ENCODE assay signal across 9 cellular contexts in genomic region chr4:21949073-21949457, GRCh38. TPM values are rescaled to one million over a fixed set of nuclear protein-coding genes. Genes with fewer than 3 reads are reported as not detected.
DNase-seq lines count a peak whose midpoint lies in the region; TF ChIP-seq lines count a peak whose summit lies in the region.
"Had no signal": no experiment of that assay in that cellular context is flagged by ENCODE, and none has a peak within 500 bp of the region (broad histone marks: within the 10 kb centered on the region; RNA-seq: fewer than 3 reads in every experiment).

No MANE protein-coding gene starts in this region.

- H3K4me3 Mint-ChIP-seq in endothelial cell (ENCODE audit: unreplicated experiment) (peak overlapping the region; percentile 78), mesothelial cell of epicardium (peak overlapping the region; percentile 51)
- H3K4me3 Mint-ChIP-seq: dendritic cell treated with granulocyte-macrophage colony-stimulating factor and Interleukin-4, amounts not matched to agents 40 ng/mL and 50 ng/mL, for 4 days had no signal

- H3K9me3 ChIP-seq in cardiac muscle cell (ENCODE audit: low read depth), result no peaks in the 10 kb centered on the region
- H3K9me3 ChIP-seq in right atrium auricular region, result no peaks in the 10 kb centered on the region
- no peaks in the 10 kb centered on the region for H3K9me3 ChIP-seq in uterus

- no peaks in the 10 kb centered on the region for H3K9me3 Mint-ChIP-seq in endothelial cell (ENCODE audit: unreplicated experiment)
- no peaks in the 10 kb centered on the region for H3K9me3 Mint-ChIP-seq in mesothelial cell of epicardium
- H3K9me3 Mint-ChIP-seq: dendritic cell treated with granulocyte-macrophage colony-stimulating factor and Interleukin-4, amounts not matched to agents 40 ng/mL and 50 ng/mL, for 4 days had no signal

- H3K27me3 Mint-ChIP-seq in endothelial cell (ENCODE audit: unreplicated experiment) (peaks cover 13% of the 10 kb centered on the region), mesothelial cell of epicardium (ENCODE audit: low read depth) (peaks cover 85% of the 10 kb centered on the region)

- DNase-seq in cardiac muscle cell (ENCODE audit: low read depth in 1 of 2, low spot score in 1 of 2) (peak; percentile 17 to 28), right atrium auricular region (ENCODE audit: low spot score) (no peak), endothelial cell (ENCODE audit: low spot score) (peak; percentile 17), mesothelial cell of epicardium (ENCODE audit: low spot score in 2 of 2, unreplicated experiment in 2 of 2) (peak; percentile 23 to 44), uterus (peak; percentile 22 to 24), NCI-H69 (lab: John Stamatoyannopoulos, UW) (no peak), SW480 (ENCODE audit: low spot score) (no peak)
- DNase-seq in stimulated activated CD4-positive, alpha-beta T cell treated with anti-CD3 and anti-CD28 coated beads, Interleukin-4, amount 100 ng/mL, for 4 hours, result no peak

- no peak for TF ChIP-seq POLR2A in uterus (IDR thresholded peaks at IDR 0.05)

- no peak overlapping the region for H3K27ac Mint-ChIP-seq in endothelial cell (ENCODE audit: unreplicated experiment)
- no peak overlapping the region for H3K27ac Mint-ChIP-seq in mesothelial cell of epicardium
- H3K27ac Mint-ChIP-seq: dendritic cell treated with granulocyte-macrophage colony-stimulating factor and Interleukin-4, amounts not matched to agents 40 ng/mL and 50 ng/mL, for 4 days had no signal

- H3K27me3 ChIP-seq in cardiac muscle cell (peaks cover 80% of the 10 kb centered on the region), right atrium auricular region (peaks cover 0 to 5% of the 10 kb centered on the region in 2 donors), uterus (peaks cover 0 to 4% of the 10 kb centered on the region in 2 donors)

- intact Hi-C loops in uterus (cut with DNase I; ENCODE audit: low total_unique reads), result no loop called here

- H3K4me3 ChIP-seq in cardiac muscle cell (peak overlapping the region; percentile 62), right atrium auricular region (peak overlapping the region in 1 of 2 donors; percentile 34), uterus (peak overlapping the region; percentile 36 to 61)

- H3K36me3 ChIP-seq in cardiac muscle cell, result no peaks in the 10 kb centered on the region
- no peaks in the 10 kb centered on the region for H3K36me3 ChIP-seq in right atrium auricular region
- no peaks in the 10 kb centered on the region for H3K36me3 ChIP-seq in uterus

- H3K4me1 Mint-ChIP-seq in endothelial cell (ENCODE audit: unreplicated experiment) (peaks cover 9% of the 10 kb centered on the region), mesothelial cell of epicardium (peaks cover 5% of the 10 kb centered on the region)

- no peak for TF ChIP-seq CTCF in cardiac muscle cell (IDR thresholded peaks at IDR 0.05; ENCODE audit: low read depth, low read length)
- TF ChIP-seq CTCF in right atrium auricular region (IDR thresholded peaks at IDR 0.05), result no peak
- no peak for TF ChIP-seq CTCF in endothelial cell (IDR thresholded peaks at IDR 0.05; ENCODE audit: unreplicated experiment)
- TF ChIP-seq CTCF in mesothelial cell of epicardium (IDR thresholded peaks at IDR 0.05; ENCODE audit: unreplicated experiment), result no peak
- TF ChIP-seq CTCF in uterus (IDR thresholded peaks at IDR 0.05), result no peak

- H3K36me3 Mint-ChIP-seq in endothelial cell (ENCODE audit: low read depth, unreplicated experiment) (peaks cover 4% of the 10 kb centered on the region), mesothelial cell of epicardium (no peaks in the 10 kb centered on the region)

- H3K4me1 ChIP-seq in cardiac muscle cell (ENCODE audit: low read depth), result no peaks in the 10 kb centered on the region
- H3K4me1 ChIP-seq in right atrium auricular region, result no peaks in the 10 kb centered on the region
- H3K4me1 ChIP-seq in uterus, result no peaks in the 10 kb centered on the region

- H3K27ac ChIP-seq in cardiac muscle cell, result no peak overlapping the region
- no peak overlapping the region for H3K27ac ChIP-seq in right atrium auricular region
- H3K27ac ChIP-seq in uterus, result peak overlapping the region; percentile 28 to 74

RNA-seq across cellular contexts. Expression of gene KCNIP4, which starts 0.5 kb away (rescaled TPM):
- total RNA-seq in cardiac muscle cell (9.9 and 15.9 TPM in 2 replicates), right atrium auricular region (not detected), endothelial cell (ENCODE audit: unreplicated experiment) (0.31 TPM), mesothelial cell of epicardium (2.6 to 3.0 TPM (median 2.7 TPM) in 3 replicates), uterus (10 to 100 TPM in 1 of 4 donors, 1 to 10 TPM in 1, not detected in 2; 1.3 to 11.1 TPM)
- polyA plus RNA-seq in cardiac muscle cell, result 14.5 and 30.4 TPM in 2 replicates

Comparison
In these comparisons a context has a peak if more than half of its experiments do, and no peak if none do; other contexts are left out.
1. DNase-seq: peak in cardiac muscle cell (2 of 2), endothelial cell (single experiment), mesothelial cell of epicardium (2 of 2) and uterus (2 of 2); none in right atrium auricular region (single experiment), NCI-H69 (single experiment), stimulated activated CD4-positive, alpha-beta T cell treated with anti-CD3 and anti-CD28 coated beads, Interleukin-4, amount 100 ng/mL, for 4 hours (0 of 2) and SW480 (single experiment).
2. H3K27ac ChIP-seq: peak in uterus (2 of 2); none in cardiac muscle cell (single experiment) and right atrium auricular region (0 of 2).